9 cellular contexts compared by ENCODE assay signal in genomic region chr11:65651339-65651588, GRCh38. TPM values are rescaled to one million over a fixed set of nuclear protein-coding genes. Genes with fewer than 3 reads are reported as not detected.
DNase-seq lines count a peak whose midpoint lies in the region; ATAC-seq and TF ChIP-seq lines count a peak whose summit lies in the region.
"Had no signal": no experiment of that assay in that cellular context is flagged by ENCODE, and none has a peak within 500 bp of the region (broad histone marks: within the 10 kb centered on the region; RNA-seq: fewer than 3 reads in every experiment).

No MANE protein-coding gene starts in this region.

- H3K4me3 Mint-ChIP-seq in activated T-cell treated with anti-CD3 and anti-CD28 coated beads, Interleukin-2, amount 50 U/mL, for 4 hours = peak overlapping the region; percentile 77
- peak overlapping the region; percentile 57 for H3K4me3 Mint-ChIP-seq in mesothelial cell of epicardium

- WGBS in adrenal gland, 4 donors = 86 to 95% (median 93%) methylated on average over 2 to 3 of the region's 3 CpGs
- WGBS in thymus = 97% methylated on average over 3 of the region's 3 CpGs

- H3K4me3 ChIP-seq in adrenal gland (no peak overlapping the region), thymus (ENCODE audit: low read length) (no peak overlapping the region)

- TF ChIP-seq CTCF in adrenal gland (IDR thresholded peaks at IDR 0.05) = no peak
- no peak for TF ChIP-seq CTCF in mesothelial cell of epicardium (IDR thresholded peaks at IDR 0.05; ENCODE audit: unreplicated experiment)

- H3K27me3 ChIP-seq in adrenal gland = no peaks in the 10 kb centered on the region
- no peaks in the 10 kb centered on the region for H3K27me3 ChIP-seq in thymus (ENCODE audit: control insufficient read depth, insufficient read depth)

- H3K27ac Mint-ChIP-seq in mesothelial cell of epicardium = peak overlapping the region; percentile 96

- H3K27me3 Mint-ChIP-seq in activated T-cell treated with anti-CD3 and anti-CD28 coated beads, Interleukin-2, amount 50 U/mL, for 4 hours (ENCODE audit: low read depth) = no peaks in the 10 kb centered on the region
- H3K27me3 Mint-ChIP-seq in mesothelial cell of epicardium (ENCODE audit: low read depth) = peaks cover 1% of the 10 kb centered on the region

- peaks cover 32% of the 10 kb centered on the region for H3K4me1 Mint-ChIP-seq in activated T-cell treated with anti-CD3 and anti-CD28 coated beads, Interleukin-2, amount 50 U/mL, for 4 hours (ENCODE audit: low read depth)
- peaks cover 41% of the 10 kb centered on the region for H3K4me1 Mint-ChIP-seq in mesothelial cell of epicardium

- TF ChIP-seq POLR2A in adrenal gland (IDR thresholded peaks at IDR 0.05) (no peak), GM18505 (IDR thresholded peaks at IDR 0.05; ENCODE audit: borderline replicate concordance, extremely low read depth, insufficient read depth, insufficient read length) (no peak)

- intact Hi-C loops in adrenal gland (cut with DNase I) = no loop called here

- H3K36me3 Mint-ChIP-seq in activated T-cell treated with anti-CD3 and anti-CD28 coated beads, Interleukin-2, amount 50 U/mL, for 4 hours (ENCODE audit: insufficient read depth) = peaks cover 18% of the 10 kb centered on the region
- H3K36me3 Mint-ChIP-seq in mesothelial cell of epicardium = peaks cover 15% of the 10 kb centered on the region

- H3K27ac ChIP-seq in adrenal gland (peak overlapping the region; percentile 50 to 97 (median 96)), thymus (ENCODE audit: low read depth) (peak overlapping the region; percentile 64)

- H3K9me3 ChIP-seq in adrenal gland (replicated peaks in 1 of 3) = no peaks in the 10 kb centered on the region
- H3K9me3 ChIP-seq in thymus (ENCODE audit: control insufficient read depth) = no peaks in the 10 kb centered on the region

- no peaks in the 10 kb centered on the region for H3K9me3 Mint-ChIP-seq in activated T-cell treated with anti-CD3 and anti-CD28 coated beads, Interleukin-2, amount 50 U/mL, for 4 hours
- no peaks in the 10 kb centered on the region for H3K9me3 Mint-ChIP-seq in mesothelial cell of epicardium

- H3K4me1 ChIP-seq in adrenal gland (replicated peaks in 1 of 2) (peaks cover 13 to 39% of the 10 kb centered on the region in 2 donors), thymus (ENCODE audit: control insufficient read depth, insufficient read depth, low read length) (peaks cover 9% of the 10 kb centered on the region)

- H3K36me3 ChIP-seq in adrenal gland (replicated peaks in 1 of 2) = peaks cover 0 to 52% of the 10 kb centered on the region in 2 donors
- peaks cover 61% of the 10 kb centered on the region for H3K36me3 ChIP-seq in thymus (ENCODE audit: control insufficient read depth, insufficient read depth)

- no peak for ATAC-seq in activated T-cell treated with anti-CD3 and anti-CD28 coated beads, Interleukin-2, amount 50 U/mL, for 4 hours
- ATAC-seq in GM18505 (IDR thresholded peaks at IDR 0.05; ENCODE audit: unreplicated experiment) = no peak

- no peak for DNase-seq in activated T-cell treated with anti-CD3 and anti-CD28 coated beads, Interleukin-2, amount 50 U/mL, for 4 hours
- no peak for DNase-seq in activated T-cell treated with anti-CD3 and anti-CD28 coated beads, Interleukin-2, amount 50 U/mL, for 1 hour
- DNase-seq in adrenal gland (peak in 2 of 7 donors; percentile 6 to 29), mesothelial cell of epicardium (ENCODE audit: low spot score in 2 of 2, unreplicated experiment in 2 of 2) (no peak), NCI-H187 treated with DMSO at 0.1 percent for 48 hours (lab: John Stamatoyannopoulos, UW) (no peak), mesenteric fat pad (ENCODE audit: low spot score) (no peak)
- DNase-seq: T1000 had no signal

RNA-seq across cellular contexts. Expression of gene RELA, which starts 11.5 kb away (rescaled TPM):
- 100 to 1,000 TPM; 108 to 118 (median 111) TPM for total RNA-seq in activated T-cell treated with anti-CD3 and anti-CD28 coated beads, Interleukin-2, amount 50 U/mL, for 4 hours
- 10 to 100 TPM; 31.7 to 76.2 (median 69.6) TPM for total RNA-seq in adrenal gland
- 10 to 100 TPM; 38.2 to 64.6 (median 46.7) TPM for polyA plus RNA-seq in adrenal gland
- 95.6 to 98.8 TPM (median 96.8 TPM) in 3 replicates for total RNA-seq in mesothelial cell of epicardium
- polyA plus RNA-seq in thymus = 41.9 TPM
- 80.0 TPM for total RNA-seq in mesenteric fat pad

RNA-seq across cellular contexts. Expression of gene SIPA1, which starts 13.4 kb away (rescaled TPM):
- total RNA-seq in activated T-cell treated with anti-CD3 and anti-CD28 coated beads, Interleukin-2, amount 50 U/mL, for 4 hours = 100 to 1,000 TPM in 1 of 3 donors, 10 to 100 TPM in 2; 80.0 to 101 (median 95.4) TPM
- total RNA-seq in adrenal gland = 100 to 1,000 TPM in 1 of 8 donors, 10 to 100 TPM in 7; 51.3 to 108 (median 76.3) TPM
- 100 to 1,000 TPM in 2 of 3 donors, 1 to 10 TPM in 1; 8.7 to 377 (median 171) TPM for polyA plus RNA-seq in adrenal gland
- total RNA-seq in mesothelial cell of epicardium = 37.1 to 42.9 TPM (median 37.5 TPM) in 3 replicates
- 153 TPM for polyA plus RNA-seq in thymus
- 54.5 TPM for total RNA-seq in mesenteric fat pad

RNA-seq across cellular contexts. Expression of gene PCNX3, which starts 35.7 kb away (rescaled TPM):
- 10 to 100 TPM; 55.8 to 59.7 (median 59.5) TPM for total RNA-seq in activated T-cell treated with anti-CD3 and anti-CD28 coated beads, Interleukin-2, amount 50 U/mL, for 4 hours
- total RNA-seq in adrenal gland = 10 to 100 TPM; 28.6 to 45.0 (median 41.9) TPM
- polyA plus RNA-seq in adrenal gland = 10 to 100 TPM in 2 of 3 donors, 1 to 10 TPM in 1; 9.0 to 29.9 (median 19.2) TPM
- total RNA-seq in mesothelial cell of epicardium = 59.0 to 61.8 TPM (median 61.3 TPM) in 3 replicates
- polyA plus RNA-seq in thymus = 23.4 TPM
- total RNA-seq in mesenteric fat pad = 30.6 TPM

RNA-seq across cellular contexts. Expression of gene MAP3K11, which starts 37.2 kb away (rescaled TPM):
- 10 to 100 TPM; 71.8 to 87.1 (median 74.3) TPM for total RNA-seq in activated T-cell treated with anti-CD3 and anti-CD28 coated beads, Interleukin-2, amount 50 U/mL, for 4 hours
- 10 to 100 TPM; 40.2 to 84.4 (median 57.8) TPM for total RNA-seq in adrenal gland
- 100 to 1,000 TPM in 1 of 3 donors, 10 to 100 TPM in 2; 11.1 to 143 (median 85.2) TPM for polyA plus RNA-seq in adrenal gland
- total RNA-seq in mesothelial cell of epicardium = 46.8 to 52.0 TPM (median 47.5 TPM) in 3 replicates
- 61.0 TPM for polyA plus RNA-seq in thymus
- total RNA-seq in mesenteric fat pad = 67.6 TPM

RNA-seq across cellular contexts. Expression of gene KCNK7, which starts 55.7 kb away (rescaled TPM):
- 1 to 10 TPM; 1.4 to 2.1 (median 1.4) TPM for total RNA-seq in activated T-cell treated with anti-CD3 and anti-CD28 coated beads, Interleukin-2, amount 50 U/mL, for 4 hours
- total RNA-seq in adrenal gland = 1 to 10 TPM in 1 of 8 donors, under 1 TPM in 3, not detected in 4; 0.14 to 1.5 (median 0.40) TPM
- 10 to 100 TPM in 1 of 3 donors, 1 to 10 TPM in 1, not detected in 1; 2.4 to 12.5 TPM for polyA plus RNA-seq in adrenal gland
- total RNA-seq in mesothelial cell of epicardium = 0.95 to 2.4 TPM (median 1.7 TPM) in 3 replicates
- 3.8 TPM for polyA plus RNA-seq in thymus
- total RNA-seq in mesenteric fat pad = 1.5 TPM
